In the genomic region with DNA sequence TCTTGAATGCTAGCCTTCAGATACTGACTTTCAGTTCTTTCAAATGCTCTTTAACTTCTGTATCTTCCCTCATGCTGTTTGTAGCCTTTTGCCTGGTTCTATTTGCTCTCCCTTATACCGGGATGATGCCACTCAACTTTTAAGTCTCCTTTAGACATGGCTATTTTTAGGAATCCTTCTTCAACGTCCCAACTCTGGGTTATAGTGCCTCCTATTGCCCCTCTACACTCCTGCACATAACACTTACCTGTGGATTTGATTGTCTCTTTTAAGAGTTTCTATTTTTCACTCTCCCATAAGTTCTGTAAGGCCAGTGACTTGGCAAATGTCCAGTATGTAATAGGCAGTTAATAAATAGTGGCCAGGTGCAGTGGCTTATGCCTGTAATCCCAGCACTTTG, we compare ENCODE assay signal across 19 cellular contexts.
DNase-seq lines count a peak whose midpoint lies in the region; ATAC-seq, FAIRE-seq and TF ChIP-seq lines count a peak whose summit lies in the region.
"Had no signal": no experiment of that assay in that cellular context is flagged by ENCODE, and none has a peak within 500 bp of the region (broad histone marks: within the 10 kb centered on the region; RNA-seq: fewer than 3 reads in every experiment).

No MANE protein-coding gene starts in this region.

- H3K23ac ChIP-seq in H9 (ENCODE audit: insufficient read length, low read depth, low read length), result no peak overlapping the region
- H3K23ac ChIP-seq in H1 (ENCODE audit: insufficient read length), result no peak overlapping the region

- H3K36me3 Mint-ChIP-seq in Caco-2 (ENCODE audit: insufficient read depth, unreplicated experiment) (peaks cover 10% of the 10 kb centered on the region), H9 (ENCODE audit: insufficient read depth in 1 of 3, low read depth in 3 of 3) (no peaks in the 10 kb centered on the region), mesothelial cell of epicardium (no peaks in the 10 kb centered on the region)
- H3K36me3 Mint-ChIP-seq: CD8-positive, alpha-beta T cell had no signal

- H3K27ac ChIP-seq in H9 (ENCODE audit: insufficient read length, low read depth, low read length) (no peak overlapping the region), H1 (ENCODE audit: low read depth, low read length) (no peak overlapping the region)
- H3K27ac ChIP-seq: cardiac muscle cell, left ventricle myocardium inferior had no signal

- H2BK120ac ChIP-seq in H9 (ENCODE audit: low read depth, low read length, poor library complexity, severe bottlenecking) (no peak overlapping the region), H1 (replicated peaks; ENCODE audit: low read depth, low read length) (no peak overlapping the region)

- H3K4ac ChIP-seq in H9 (ENCODE audit: low read depth, low read length), result no peak overlapping the region
- no peak overlapping the region for H3K4ac ChIP-seq in H1 (replicated peaks; ENCODE audit: insufficient read length, low read depth, low read length)

- H2BK20ac ChIP-seq in H9 (ENCODE audit: low read depth, low read length, poor library complexity, severe bottlenecking) (no peak overlapping the region), H1 (ENCODE audit: low read length) (no peak overlapping the region)

- H3K56ac ChIP-seq in H9 (ENCODE audit: insufficient read length, low read depth, low read length), result no peak overlapping the region
- no peak overlapping the region for H3K56ac ChIP-seq in H1 (replicated peaks; ENCODE audit: insufficient read length, low read depth, low read length)

- H3K79me2 ChIP-seq in H9 (ENCODE audit: insufficient read depth, low read length) (no peaks in the 10 kb centered on the region), H1 (ENCODE audit: control insufficient read depth in 1 of 2, insufficient read depth in 2 of 2, low read length in 2 of 2) (no peaks in the 10 kb centered on the region)

- no peak overlapping the region for H4K5ac ChIP-seq in H9 (ENCODE audit: insufficient read length, low read depth, low read length)
- H4K5ac ChIP-seq in H1 (ENCODE audit: insufficient read length, low read depth, low read length), result no peak overlapping the region

- H3K27me3 Mint-ChIP-seq in Caco-2 (ENCODE audit: insufficient read depth, unreplicated experiment) (no peaks in the 10 kb centered on the region), H9 (ENCODE audit: low read depth) (no peaks in the 10 kb centered on the region), mesothelial cell of epicardium (ENCODE audit: low read depth) (no peaks in the 10 kb centered on the region)
- H3K27me3 Mint-ChIP-seq: dendritic cell treated with granulocyte-macrophage colony-stimulating factor and Interleukin-4, amounts not matched to agents 40 ng/mL and 50 ng/mL, for 4 days had no signal

- peaks cover 44% of the 10 kb centered on the region for H3K9me3 Mint-ChIP-seq in Caco-2 (ENCODE audit: unreplicated experiment)
- no peaks in the 10 kb centered on the region for H3K9me3 Mint-ChIP-seq in H9
- H3K9me3 Mint-ChIP-seq in mesothelial cell of epicardium, result no peaks in the 10 kb centered on the region
- H3K9me3 Mint-ChIP-seq: CD8-positive, alpha-beta T cell; dendritic cell treated with granulocyte-macrophage colony-stimulating factor and Interleukin-4, amounts not matched to agents 40 ng/mL and 50 ng/mL, for 4 days had no signal

- no peak overlapping the region for H2AFZ ChIP-seq in H9 (ENCODE audit: low read length)
- H2AFZ ChIP-seq in H1 (ENCODE audit: low read length), result no peak overlapping the region

- no peak overlapping the region for H2BK5ac ChIP-seq in H9 (ENCODE audit: insufficient read length, low read length)
- H2BK5ac ChIP-seq in H1 (ENCODE audit: low read depth, low read length), result no peak overlapping the region

- no peaks in the 10 kb centered on the region for H3K27me3 ChIP-seq in Caco-2 (replicated peaks; ENCODE audit: control insufficient read depth, insufficient read depth, low read length)
- H3K27me3 ChIP-seq in H9 (ENCODE audit: insufficient read depth, low read length), result no peaks in the 10 kb centered on the region
- no peaks in the 10 kb centered on the region for H3K27me3 ChIP-seq in H1 (replicated peaks in 1 of 4; ENCODE audit: control insufficient read depth in 3 of 4, extremely low read depth in 1 of 4, insufficient read depth in 3 of 4, low read length in 3 of 4)
- H3K27me3 ChIP-seq: cardiac muscle cell had no signal

- no peak for ATAC-seq in GM18861 (IDR thresholded peaks at IDR 0.05; ENCODE audit: unreplicated experiment)
- ATAC-seq in GM19455 (IDR thresholded peaks at IDR 0.05; ENCODE audit: unreplicated experiment), result no peak
- ATAC-seq: CD8-positive, alpha-beta T cell; Right ventricle myocardium inferior; sciatic nerve had no signal

- H3K9me3 ChIP-seq in Caco-2 (peaks cover 8% of the 10 kb centered on the region), H9 (ENCODE audit: control insufficient read depth, low read depth, low read length) (no peaks in the 10 kb centered on the region), H1 (ENCODE audit: insufficient read depth in 2 of 2, low read depth in 1 of 2, low read length in 1 of 2) (no peaks in the 10 kb centered on the region)
- H3K9me3 ChIP-seq: left ventricle myocardium inferior had no signal

- H2AK5ac ChIP-seq in H9 (ENCODE audit: insufficient read length, low read length) (no peak overlapping the region), H1 (ENCODE audit: low read depth, low read length) (no peak overlapping the region)

- H3K23me2 ChIP-seq in H9 (ENCODE audit: insufficient read length, low read depth, low read length, poor library complexity, severe bottlenecking), result no peaks in the 10 kb centered on the region
- no peaks in the 10 kb centered on the region for H3K23me2 ChIP-seq in H1 (ENCODE audit: low read depth, low read length)

- no peak for TF ChIP-seq EP300 in H1 (IDR thresholded peaks at IDR 0.05; ENCODE audit: borderline replicate concordance in 1 of 2, low read depth in 2 of 2, low read length in 2 of 2)

- H3K36me3 ChIP-seq in Caco-2 (ENCODE audit: control insufficient read depth, insufficient read depth, low read length), result no peaks in the 10 kb centered on the region
- H3K36me3 ChIP-seq in H1 (ENCODE audit: control insufficient read depth in 2 of 4, insufficient read depth in 4 of 4, low read length in 3 of 4), result no peaks in the 10 kb centered on the region
- H3K36me3 ChIP-seq: cardiac muscle cell, left ventricle myocardium inferior had no signal

- no peak for FAIRE-seq in H1 (lab: Jason Lieb, UNC)
- FAIRE-seq: GM19239 had no signal

- intact Hi-C loops in Caco-2 (cut with micrococcal nuclease; ENCODE audit: unreplicated experiment), result no loop called here

- H3K4me3 Mint-ChIP-seq in Caco-2 (ENCODE audit: unreplicated experiment) (no peak overlapping the region), H9 (no peak overlapping the region), mesothelial cell of epicardium (no peak overlapping the region)
- H3K4me3 Mint-ChIP-seq: CD8-positive, alpha-beta T cell; dendritic cell treated with granulocyte-macrophage colony-stimulating factor and Interleukin-4, amounts not matched to agents 40 ng/mL and 50 ng/mL, for 4 days had no signal

- no peak for TF ChIP-seq CTCF in Caco-2 (IDR thresholded peaks at IDR 0.05; ENCODE audit: insufficient read depth in 1 of 2, low read depth in 1 of 2, low read length in 1 of 2, severe bottlenecking in 1 of 2, unreplicated experiment in 1 of 2)
- TF ChIP-seq CTCF in H9 (conservative IDR thresholded peaks at IDR 0.05), result peak; percentile 57
- TF ChIP-seq CTCF in H1 (IDR thresholded peaks at IDR 0.05; ENCODE audit: control extremely low read depth in 1 of 3, insufficient read depth in 1 of 3, low read depth in 1 of 3, low read length in 3 of 3), result peak in 2 of 3 experiments; percentile 38 to 53; a peak in 2 of 4 replicates
- TF ChIP-seq CTCF in mesothelial cell of epicardium (IDR thresholded peaks at IDR 0.05; ENCODE audit: unreplicated experiment), result no peak

- H2BK12ac ChIP-seq in H9 (ENCODE audit: insufficient read length, low read depth, low read length) (no peak overlapping the region), H1 (ENCODE audit: low read depth, low read length) (no peak overlapping the region)

- DNase-seq in Caco-2 (no peak), H9 (no peak), H1 (ENCODE audit: low read depth in 1 of 2, low spot score in 2 of 2) (no peak), mesothelial cell of epicardium (ENCODE audit: low spot score in 2 of 2, unreplicated experiment in 2 of 2) (no peak), C1 segment of cervical spinal cord (lab: John Stamatoyannopoulos, UW) (no peak)
- DNase-seq: activated T-cell treated with anti-CD3 and anti-CD28 coated beads, Interleukin-2, amount 50 U/mL, for 1 hour; CD8-positive, alpha-beta T cell; head of caudate nucleus; left ventricle myocardium inferior; NCI-H1105; NCI-H510A; substantia nigra had no signal

- no peak for TF ChIP-seq POLR2A in H1 (IDR thresholded peaks at IDR 0.05; ENCODE audit: control extremely low read depth in 1 of 2, low read depth in 2 of 2, low read length in 2 of 2)

- peaks cover 43% of the 10 kb centered on the region for H3K4me1 Mint-ChIP-seq in Caco-2 (ENCODE audit: low read depth, unreplicated experiment)
- peaks cover 17 to 21% of the 10 kb centered on the region in 2 experiments for H3K4me1 Mint-ChIP-seq in H9
- peaks cover 49% of the 10 kb centered on the region for H3K4me1 Mint-ChIP-seq in mesothelial cell of epicardium

- no TSS peak for BruUV-seq in Caco-2 (replicated peaks; lab: Mats Ljungman, UMichigan)

- H3K4me1 ChIP-seq in Caco-2 (peaks cover 42% of the 10 kb centered on the region), H9 (ENCODE audit: insufficient read depth, low read length) (no peaks in the 10 kb centered on the region), H1 (replicated peaks in 1 of 4; ENCODE audit: control insufficient read depth in 3 of 4, insufficient read depth in 4 of 4, low read length in 3 of 4) (peaks cover 0 to 4% (median 1%) of the 10 kb centered on the region in 4 experiments; a peak in 2 of 7 replicates)
- H3K4me1 ChIP-seq: left ventricle myocardium inferior had no signal

- H3K79me1 ChIP-seq in H9 (ENCODE audit: insufficient read depth, low read depth, low read length, poor library complexity, severe bottlenecking), result no peaks in the 10 kb centered on the region
- no peaks in the 10 kb centered on the region for H3K79me1 ChIP-seq in H1 (ENCODE audit: low read depth, low read length)

- H3K4me2 ChIP-seq in H9 (ENCODE audit: insufficient read depth, insufficient read length, low read length), result no peak overlapping the region
- H3K4me2 ChIP-seq in H1 (ENCODE audit: insufficient read depth in 1 of 2, low read depth in 2 of 2, low read length in 2 of 2), result no peak overlapping the region

- H4K91ac ChIP-seq in H9 (ENCODE audit: insufficient read length, low read depth, low read length), result no peak overlapping the region
- H4K91ac ChIP-seq in H1 (replicated peaks; ENCODE audit: insufficient read length, low read length), result no peak overlapping the region

- H2BK15ac ChIP-seq in H9 (ENCODE audit: low read depth, low read length) (no peak overlapping the region), H1 (ENCODE audit: low read length) (no peak overlapping the region)

- H3K18ac ChIP-seq in H9 (ENCODE audit: insufficient read length, low read depth, low read length) (no peak overlapping the region), H1 (ENCODE audit: extremely low read depth, low read length) (no peak overlapping the region)

- POLR2A ChIA-PET in Caco-2 (lab: Charles Lee) (no interaction called here), H1 (lab: Charles Lee; ENCODE audit: partially characterized antibody) (no interaction called here)

- no peak overlapping the region for H4K8ac ChIP-seq in H9 (replicated peaks; ENCODE audit: insufficient read length, low read depth, low read length)
- H4K8ac ChIP-seq in H1 (ENCODE audit: extremely low read depth, insufficient read depth, low read length), result no peak overlapping the region

- H3K27ac Mint-ChIP-seq in Caco-2 (ENCODE audit: unreplicated experiment), result peak overlapping the region; percentile 13
- H3K27ac Mint-ChIP-seq in H9, result peak overlapping the region in 1 of 3 experiments; percentile 24; a peak in 1 of 7 replicates
- H3K27ac Mint-ChIP-seq in mesothelial cell of epicardium, result peak overlapping the region; percentile 43
- H3K27ac Mint-ChIP-seq: CD8-positive, alpha-beta T cell; dendritic cell treated with granulocyte-macrophage colony-stimulating factor and Interleukin-4, amounts not matched to agents 40 ng/mL and 50 ng/mL, for 4 days had no signal

- H3K4me3 ChIP-seq in Caco-2 (ENCODE audit: low read depth, low read length) (no peak overlapping the region), H1 (ENCODE audit: extremely low read depth in 1 of 4, insufficient read depth in 2 of 4, low read depth in 3 of 4, low read length in 4 of 4) (no peak overlapping the region)
- H3K4me3 ChIP-seq: cardiac muscle cell, left ventricle myocardium inferior had no signal

- H4K20me1 ChIP-seq in H9 (ENCODE audit: control insufficient read depth, insufficient read depth, insufficient read length), result no peaks in the 10 kb centered on the region
- no peaks in the 10 kb centered on the region for H4K20me1 ChIP-seq in H1 (replicated peaks in 1 of 2; ENCODE audit: control insufficient read depth in 1 of 2, insufficient read depth in 2 of 2, low read length in 2 of 2)

- CTCF ChIA-PET in Caco-2 (lab: Charles Lee) (no interaction called here), H1 (lab: Charles Lee; ENCODE audit: partially characterized antibody) (interaction anchor here (0.7 to 1.5 kb wide), 10 partner anchors 8 to 343 kb away, joined by 3 to 4 read pairs (median 3); a partner anchor contains a TSS)

- no CpG with 5 or more reads among the region's 2 CpGs for WGBS in H9 (ENCODE audit: extremely low coverage, insufficient read length, low lambda C conversion rate)
- 73% methylated on average over 2 of the region's 2 CpGs; no CpG with 5 or more reads in 1 of the 2 experiments for WGBS in H1 (ENCODE audit: extremely low coverage in 1 of 2, insufficient coverage in 1 of 2, insufficient read length in 1 of 2, insufficient replicate concordance in 2 of 2, low coverage in 1 of 2, low lambda C conversion rate in 2 of 2, missing lambda C conversion rate in 1 of 2), 2 experiments

- H3K9ac ChIP-seq in H9 (ENCODE audit: extremely low read depth, insufficient read length, low read length), result no peak overlapping the region
- no peak overlapping the region for H3K9ac ChIP-seq in H1 (replicated peaks in 1 of 4; ENCODE audit: extremely low read depth in 1 of 4, low read depth in 3 of 4, low read length in 3 of 4)

- TF ChIP-seq RAD21 in H1 (IDR thresholded peaks at IDR 0.05 in 1 of 2, conservative IDR thresholded peaks at IDR 0.05 in 1 of 2; ENCODE audit: low read depth in 2 of 2, low read length in 2 of 2), result peak; percentile 73 to 74

- H3K14ac ChIP-seq in H9 (ENCODE audit: insufficient read depth, low read length), result no peak overlapping the region
- no peak overlapping the region for H3K14ac ChIP-seq in H1 (ENCODE audit: insufficient read length)

- no peak overlapping the region for H3T11ph ChIP-seq in H9 (ENCODE audit: low read length)

Comparison
In these comparisons a context has a peak if more than half of its experiments do, and no peak if none do; other contexts are left out.
1. CTCF ChIP-seq: peak in H9 (single experiment) and H1 (2 of 3); none in Caco-2 (0 of 2) and mesothelial cell of epicardium (single experiment).